In the genomic region with DNA sequence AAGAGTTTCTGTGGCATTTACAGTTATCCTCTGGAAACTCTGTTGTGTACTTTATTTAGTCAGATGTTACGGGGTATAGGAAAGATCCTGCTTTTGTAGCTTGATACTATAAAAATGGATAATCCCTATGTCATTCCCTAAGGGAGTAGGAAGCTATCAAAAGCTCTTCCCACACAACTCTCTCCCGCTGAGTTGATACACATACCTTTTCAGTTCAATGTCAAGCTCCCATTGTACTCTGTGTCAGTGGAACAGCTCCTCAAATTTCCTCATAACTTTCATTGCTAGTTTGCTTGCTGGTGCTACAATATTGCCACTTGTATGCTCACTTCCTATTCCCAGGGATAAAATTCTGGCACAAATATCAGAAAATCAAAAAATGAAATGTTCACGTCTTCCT, we compare ENCODE assay signal across 19 cellular contexts.
DNase-seq lines count a peak whose midpoint lies in the region; ATAC-seq and TF ChIP-seq lines count a peak whose summit lies in the region.
"Had no signal": no experiment of that assay in that cellular context is flagged by ENCODE, and none has a peak within 500 bp of the region (broad histone marks: within the 10 kb centered on the region; RNA-seq: fewer than 3 reads in every experiment).

No MANE protein-coding gene starts in this region.

- H3K9me3 ChIP-seq in OCI-LY1 (ENCODE audit: low read length) (peaks cover 11% of the 10 kb centered on the region; the same call in 1 of the 2 replicates), mucosa of descending colon (peaks cover 12% of the 10 kb centered on the region)
- H3K9me3 ChIP-seq: A549 had no signal

- DNase-seq in COR-L47 (lab: John Stamatoyannopoulos, UW): peak; percentile 22
- DNase-seq in NCI-H2107 treated with DMSO at 0.1 percent for 48 hours (lab: John Stamatoyannopoulos, UW; ENCODE audit: unreplicated experiment): peak; percentile 80
- peak; percentile 16 for DNase-seq in iPS-NIHi11 (ENCODE audit: low spot score)
- DNase-seq in GF-D8 (lab: John Stamatoyannopoulos, UW): no peak
- DNase-seq in mucosa of descending colon: no peak
- no peak for DNase-seq in GM13976 (ENCODE audit: low spot score)
- DNase-seq: Calu3; CD4-positive, alpha-beta T cell; DMS79; MV-4-11; NCI-H1436; NCI-H226; NCI-H526; OCI-M1; Right ventricle myocardium superior had no signal

- in situ Hi-C loops in GM13976 (cut with MboI; ENCODE audit: low sequenced_read_pairs, unreplicated experiment): no loop called here

- H3K27ac ChIP-seq in OCI-LY1 (ENCODE audit: low read depth, low read length, poor library complexity, severe bottlenecking): no peak overlapping the region
- H3K27ac ChIP-seq: A549, KMS-11, SK-N-MC had no signal

- TF ChIP-seq CTCF in OCI-LY1 (IDR thresholded peaks at IDR 0.05; ENCODE audit: low read length): no peak
- TF ChIP-seq CTCF in mucosa of descending colon (IDR thresholded peaks at IDR 0.05): no peak
- no peak for TF ChIP-seq CTCF in GM13976 (IDR thresholded peaks at IDR 0.05; ENCODE audit: borderline replicate concordance, control extremely low read depth, extremely low read depth, insufficient read depth, missing control alignments)

- peak overlapping the region; percentile 68; the same call in 1 of the 2 replicates for H2AFZ ChIP-seq in OCI-LY1 (ENCODE audit: low read length)

- H3K36me3 ChIP-seq in OCI-LY1 (ENCODE audit: insufficient read depth, low read length): no peaks in the 10 kb centered on the region; the same call in 1 of the 2 replicates
- no peaks in the 10 kb centered on the region for H3K36me3 ChIP-seq in mucosa of descending colon (ENCODE audit: low read depth)

- H3F3A ChIP-seq in OCI-LY1 (ENCODE audit: insufficient read depth, low read length): no peaks in the 10 kb centered on the region

- no peaks in the 10 kb centered on the region for H3K9me2 ChIP-seq in OCI-LY1 (ENCODE audit: low read depth, low read length)

- H3K4me3 ChIP-seq in OCI-LY1 (ENCODE audit: low read depth, low read length, poor library complexity, severe bottlenecking) (no peak overlapping the region), mucosa of descending colon (no peak overlapping the region)
- H3K4me3 ChIP-seq: A549, SK-N-MC had no signal

- H3K4me2 ChIP-seq in OCI-LY1 (ENCODE audit: low read length): no peak overlapping the region
- H3K4me2 ChIP-seq: A549, KMS-11 had no signal

- H4K20me1 ChIP-seq in OCI-LY1 (ENCODE audit: insufficient read depth, low read length): no peaks in the 10 kb centered on the region

- no peaks in the 10 kb centered on the region for H3K79me2 ChIP-seq in OCI-LY1 (ENCODE audit: insufficient read depth, low read length)

- H3K27me3 ChIP-seq in OCI-LY1 (ENCODE audit: insufficient read depth, low read length): no peaks in the 10 kb centered on the region

- ATAC-seq in mucosa of descending colon: no peak
- ATAC-seq: A549 had no signal

- H3K4me1 ChIP-seq in OCI-LY1 (ENCODE audit: insufficient read depth, low read length, severe bottlenecking) (no peaks in the 10 kb centered on the region), mucosa of descending colon (ENCODE audit: low read depth) (no peaks in the 10 kb centered on the region)
- H3K4me1 ChIP-seq: A549 had no signal

- H3K9ac ChIP-seq in OCI-LY1 (ENCODE audit: low read length): no peak overlapping the region
- H3K9ac ChIP-seq: KMS-11 had no signal

- intact Hi-C loops in mucosa of descending colon (cut with DNase I, micrococcal nuclease): no loop called here

Comparison
In these comparisons a context has a peak if more than half of its experiments do, and no peak if none do; other contexts are left out.
1. DNase-seq: peak in COR-L47 (single experiment), NCI-H2107 treated with DMSO at 0.1 percent for 48 hours (single experiment) and iPS-NIHi11 (single experiment); none in GF-D8 (single experiment), mucosa of descending colon (0 of 3) and GM13976 (single experiment).